23 cellular contexts compared by ENCODE assay signal in the genomic region with DNA sequence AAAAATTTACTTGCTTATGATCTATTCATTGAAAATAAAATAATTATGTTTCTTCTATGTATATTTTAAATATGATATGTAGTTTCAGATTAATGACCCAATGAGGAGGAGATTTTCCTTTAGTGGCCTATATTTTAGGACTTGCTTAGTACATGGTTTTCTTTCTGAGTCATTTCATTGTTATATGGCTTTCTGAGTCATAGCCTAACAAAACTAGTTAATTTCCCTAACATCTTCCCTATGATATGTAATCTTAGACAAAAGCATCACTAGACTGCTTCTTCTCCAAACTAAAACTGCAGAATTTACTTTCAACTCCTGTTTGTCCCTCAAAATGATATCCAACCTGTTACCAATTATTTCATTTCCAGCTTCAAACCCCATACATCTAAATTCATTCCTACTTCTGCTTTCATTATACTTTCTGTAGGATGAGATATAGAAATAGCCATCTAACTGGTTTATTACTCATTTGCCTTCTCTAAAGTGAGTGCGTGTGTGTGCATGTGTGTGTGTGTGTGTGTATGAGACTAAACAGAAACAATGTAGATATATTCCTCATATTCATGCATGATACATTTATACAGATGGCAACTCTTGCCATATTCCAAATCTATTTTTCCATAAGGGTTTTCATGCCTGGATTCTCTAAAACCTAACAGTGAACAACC.
"Had no signal": no experiment of that assay in that cellular context is flagged by ENCODE, and none has a peak within 500 bp of the region (broad histone marks: within the 10 kb centered on the region; RNA-seq: fewer than 3 reads in every experiment).

No MANE protein-coding gene starts in this region.

- H3K27me3 Mint-ChIP-seq: activated CD4-positive, alpha-beta T cell treated with anti-CD3 and anti-CD28 coated beads, Interleukin-2, amount 10 ng/mL, durations not matched to agents 24 days and 14 days; activated naive CD8-positive, alpha-beta T cell treated with anti-CD3 and anti-CD28 coated beads, Interleukin-2, amount 10 ng/mL, durations not matched to agents 7 days and 5 days; activated T-cell treated with anti-CD3 and anti-CD28 coated beads, Interleukin-2, amount 50 U/mL, for 24 hours; memory B cell; naive B cell had no signal

- H3K9me3 ChIP-seq: body of pancreas, colonic mucosa, prostate gland, right atrium auricular region, thyroid gland had no signal

- H3K4me3 ChIP-seq: body of pancreas, colonic mucosa, mucosa of descending colon, neural progenitor cell, prostate gland, right atrium auricular region, thyroid gland had no signal

- H3K27ac Mint-ChIP-seq: activated CD4-positive, alpha-beta T cell treated with anti-CD3 and anti-CD28 coated beads, Interleukin-2, amount 10 ng/mL, durations not matched to agents 24 days and 14 days; activated CD8-positive, alpha-beta T cell treated with anti-CD3 and anti-CD28 coated beads, Interleukin-2, amount 10 ng/mL, durations not matched to agents 7 days and 5 days; activated naive CD8-positive, alpha-beta T cell treated with anti-CD3 and anti-CD28 coated beads, Interleukin-2, amount 10 ng/mL, durations not matched to agents 7 days and 5 days; activated T-cell treated with anti-CD3 and anti-CD28 coated beads, Interleukin-2, amount 50 U/mL, for 24 hours; activated T-helper 2 cell treated with anti-CD3 and anti-CD28 coated beads, Interferon-gamma antibody, Interleukin-2, Interleukin-4, amounts not matched to agents 10 μg/mL and 5 μg/mL and 100 μg/mL, durations not matched to agents 14 hours and 24 hours and 36 hours; endodermal cell; memory B cell; naive B cell; neural progenitor cell had no signal

- H3K4me1 Mint-ChIP-seq: activated CD4-positive, alpha-beta T cell treated with anti-CD3 and anti-CD28 coated beads, Interleukin-2, amount 10 ng/mL, durations not matched to agents 24 days and 14 days; activated naive CD8-positive, alpha-beta T cell treated with anti-CD3 and anti-CD28 coated beads, Interleukin-2, amount 10 ng/mL, durations not matched to agents 7 days and 5 days; memory B cell; naive B cell; neural progenitor cell had no signal

- ATAC-seq: activated CD8-positive, alpha-beta T cell treated with anti-CD3 and anti-CD28 coated beads, Interleukin-2, amount 10 ng/mL, durations not matched to agents 7 days and 5 days; body of pancreas; left ventricle myocardium superior; mucosa of descending colon had no signal

- H3K4me1 ChIP-seq: body of pancreas, colonic mucosa, neural progenitor cell, prostate gland, right atrium auricular region, thyroid gland had no signal

- H3K9ac ChIP-seq: neural progenitor cell had no signal

- H3K9me3 Mint-ChIP-seq: activated CD4-positive, alpha-beta T cell treated with anti-CD3 and anti-CD28 coated beads, Interleukin-2, amount 10 ng/mL, durations not matched to agents 24 days and 14 days; endodermal cell; neural progenitor cell had no signal

- H3K4me3 Mint-ChIP-seq: activated CD4-positive, alpha-beta T cell treated with anti-CD3 and anti-CD28 coated beads, Interleukin-2, amount 10 ng/mL, durations not matched to agents 24 days and 14 days; activated CD8-positive, alpha-beta T cell treated with anti-CD3 and anti-CD28 coated beads, Interleukin-2, amount 10 ng/mL, durations not matched to agents 7 days and 5 days; activated naive CD8-positive, alpha-beta T cell treated with anti-CD3 and anti-CD28 coated beads, Interleukin-2, amount 10 ng/mL, durations not matched to agents 7 days and 5 days; activated T-cell treated with anti-CD3 and anti-CD28 coated beads, Interleukin-2, amount 50 U/mL, for 24 hours; endodermal cell; memory B cell; naive B cell; neural progenitor cell had no signal

- H3K27ac ChIP-seq: body of pancreas, colonic mucosa, neural progenitor cell, prostate gland, right atrium auricular region, thyroid gland had no signal

- H3K27me3 ChIP-seq: body of pancreas, colonic mucosa, neural progenitor cell, right atrium auricular region, thyroid gland had no signal

- H3K36me3 Mint-ChIP-seq: activated naive CD8-positive, alpha-beta T cell treated with anti-CD3 and anti-CD28 coated beads, Interleukin-2, amount 10 ng/mL, durations not matched to agents 7 days and 5 days; memory B cell; naive B cell; neural progenitor cell had no signal

- H2AFZ ChIP-seq: neural progenitor cell had no signal

- DNase-seq: activated CD4-positive, alpha-beta T cell treated with anti-CD3 and anti-CD28 coated beads, Interleukin-2, amount 10 ng/mL, durations not matched to agents 24 days and 14 days; activated CD8-positive, alpha-beta T cell treated with anti-CD3 and anti-CD28 coated beads, Interleukin-2, amount 10 ng/mL, durations not matched to agents 7 days and 5 days; activated naive CD4-positive, alpha-beta T cell treated with Interleukin-2 at 50 U/mL for 16 hours; activated naive CD8-positive, alpha-beta T cell treated with anti-CD3 and anti-CD28 coated beads, Interleukin-2, amount 10 ng/mL, durations not matched to agents 7 days and 5 days; activated T-cell treated with anti-CD3 and anti-CD28 coated beads, Interleukin-2, amount 50 U/mL, for 24 hours; amygdala; body of pancreas; central memory CD4-positive, alpha-beta T cell; colonic mucosa; endodermal cell; left ventricle myocardium superior; mucosa of descending colon; naive B cell; stimulated activated CD4-positive, alpha-beta T cell treated with anti-CD3 and anti-CD28 coated beads, Interleukin-12 subunit alpha, Interleukin-12 subunit beta, amount 100 ng/mL, for 4 hours; stimulated activated CD4-positive, alpha-beta T cell treated with anti-CD3 and anti-CD28 coated beads, Interleukin-1b, Interleukin-23, amount 100 ng/mL, for 48 hours; stimulated activated CD8-positive, alpha-beta memory T cell treated with anti-CD3 and anti-CD28 coated beads, Interleukin-4, amount 100 ng/mL, for 48 hours; stimulated activated naive CD4-positive, alpha-beta T cell; thyroid gland had no signal

- H3K4me2 ChIP-seq: neural progenitor cell had no signal

- H3K36me3 ChIP-seq: colonic mucosa, neural progenitor cell, prostate gland, right atrium auricular region, thyroid gland had no signal
